In the genomic region with DNA sequence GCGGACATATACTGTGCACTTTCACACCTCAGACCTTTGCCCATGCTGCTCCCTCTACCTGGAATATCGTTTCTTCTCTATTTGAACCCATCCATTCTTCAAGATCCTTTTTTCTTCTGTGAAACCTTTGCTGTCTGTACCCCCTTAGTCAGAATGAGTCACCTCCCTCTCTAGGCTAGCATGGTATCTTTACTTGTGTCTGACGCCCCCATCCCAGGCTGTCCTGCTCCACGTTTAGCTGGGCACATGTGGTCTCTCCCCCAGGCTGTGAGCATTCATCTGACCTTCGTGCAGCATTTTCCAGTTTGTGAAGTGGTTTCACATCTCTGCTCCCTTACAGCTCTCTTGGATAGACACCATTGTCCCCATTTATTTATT, we compare ENCODE assay signal across 1 cellular context.
TF ChIP-seq lines count a peak whose summit lies in the region.

No MANE protein-coding gene starts in this region.

TF ChIP-seq in SK-N-SH, 30 proteins besides CTCF, POLR2A, EP300 and RAD21 (continued from another document):
- TF ChIP-seq, protein P1, sequence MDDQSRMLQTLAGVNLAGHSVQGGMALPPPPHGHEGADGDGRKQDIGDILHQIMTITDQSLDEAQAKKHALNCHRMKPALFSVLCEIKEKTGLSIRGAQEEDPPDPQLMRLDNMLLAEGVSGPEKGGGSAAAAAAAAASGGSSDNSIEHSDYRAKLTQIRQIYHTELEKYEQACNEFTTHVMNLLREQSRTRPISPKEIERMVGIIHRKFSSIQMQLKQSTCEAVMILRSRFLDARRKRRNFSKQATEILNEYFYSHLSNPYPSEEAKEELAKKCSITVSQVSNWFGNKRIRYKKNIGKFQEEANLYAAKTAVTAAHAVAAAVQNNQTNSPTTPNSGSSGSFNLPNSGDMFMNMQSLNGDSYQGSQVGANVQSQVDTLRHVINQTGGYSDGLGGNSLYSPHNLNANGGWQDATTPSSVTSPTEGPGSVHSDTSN (IDR thresholded peaks at IDR 0.05), result no peak
- TF ChIP-seq TAF1 (IDR thresholded peaks at IDR 0.05; ENCODE audit: borderline replicate concordance, low read depth, low read length) (no peak), CHD2 (IDR thresholded peaks at IDR 0.05; ENCODE audit: low read length, partially characterized antibody) (no peak)
